In genomic region chr7:91043924-91044660, GRCh38 we compare ENCODE assay signal across 20 cellular contexts.
"Had no signal": no experiment of that assay in that cellular context is flagged by ENCODE, and none has a peak within 500 bp of the region (broad histone marks: within the 10 kb centered on the region; RNA-seq: fewer than 3 reads in every experiment).

No MANE protein-coding gene starts in this region.

- H3K36me3 ChIP-seq: prostate gland, right atrium auricular region had no signal

- H3K9me2 ChIP-seq: SK-N-SH had no signal

- H3K4me1 ChIP-seq: prostate gland, right atrium auricular region had no signal

- H3K4me2 ChIP-seq: SK-N-SH had no signal

- H3K36me3 Mint-ChIP-seq: activated CD4-positive, alpha-beta memory T cell treated with anti-CD3 and anti-CD28 coated beads for 36 hours; activated CD8-positive, alpha-beta memory T cell treated with anti-CD3 and anti-CD28 coated beads, Interleukin-2, amount 10 ng/mL, durations not matched to agents 7 days and 5 days; T-cell had no signal

- H3K4me3 ChIP-seq: prostate gland, right atrium auricular region had no signal

- H3K27me3 ChIP-seq: right atrium auricular region had no signal

- DNase-seq: activated B cell treated with CpG ODN at 0.5 μM for 24 hours; activated CD4-positive, alpha-beta memory T cell treated with anti-CD3 and anti-CD28 coated beads for 36 hours; activated CD4-positive, alpha-beta T cell treated with anti-CD3 and anti-CD28 coated beads for 4 hours; activated CD8-positive, alpha-beta memory T cell treated with anti-CD3 and anti-CD28 coated beads, Interleukin-2, amount 10 ng/mL, durations not matched to agents 7 days and 5 days; activated naive CD4-positive, alpha-beta T cell treated with Interleukin-2 at 50 U/mL for 16 hours; anterior cingulate cortex; caudate nucleus; head of caudate nucleus; midbrain; SK-N-SH; stimulated activated naive CD8-positive, alpha-beta T cell treated with anti-CD3 and anti-CD28 coated beads, Interleukin-15, amount 100 ng/mL, for 72 hours; T-cell had no signal

- H3K9ac ChIP-seq: SK-N-SH had no signal

- H3K27me3 Mint-ChIP-seq: activated B cell treated with CpG ODN at 0.5 μM for 24 hours; activated CD8-positive, alpha-beta memory T cell treated with anti-CD3 and anti-CD28 coated beads, Interleukin-2, amount 10 ng/mL, durations not matched to agents 7 days and 5 days; activated T-helper 17 cell treated with anti-CD3 and anti-CD28 coated beads, Interleukin-2, amount 50 U/mL, for 72 hours; brain; stimulated activated naive CD8-positive, alpha-beta T cell treated with anti-CD3 and anti-CD28 coated beads, Interleukin-15, amount 100 ng/mL, for 72 hours; T-cell had no signal

- H3K27ac Mint-ChIP-seq: activated B cell treated with CpG ODN at 0.5 μM for 24 hours; activated CD4-positive, alpha-beta memory T cell treated with anti-CD3 and anti-CD28 coated beads for 36 hours; activated CD8-positive, alpha-beta memory T cell treated with anti-CD3 and anti-CD28 coated beads, Interleukin-2, amount 10 ng/mL, durations not matched to agents 7 days and 5 days; activated T-helper 17 cell treated with anti-CD3 and anti-CD28 coated beads, Interleukin-2, amount 50 U/mL, for 72 hours; stimulated activated naive CD8-positive, alpha-beta T cell treated with anti-CD3 and anti-CD28 coated beads, Interleukin-15, amount 100 ng/mL, for 72 hours; T-cell had no signal

- H3K27ac ChIP-seq: prostate gland, right atrium auricular region had no signal

- H3K9me3 Mint-ChIP-seq: activated B cell treated with CpG ODN at 0.5 μM for 24 hours; activated CD4-positive, alpha-beta memory T cell treated with anti-CD3 and anti-CD28 coated beads for 36 hours; activated T-helper 17 cell treated with anti-CD3 and anti-CD28 coated beads, Interleukin-2, amount 50 U/mL, for 72 hours; brain; stimulated activated naive CD8-positive, alpha-beta T cell treated with anti-CD3 and anti-CD28 coated beads, Interleukin-15, amount 100 ng/mL, for 72 hours; T-cell had no signal

- H3K4me3 Mint-ChIP-seq: activated B cell treated with CpG ODN at 0.5 μM for 24 hours; activated CD4-positive, alpha-beta memory T cell treated with anti-CD3 and anti-CD28 coated beads for 36 hours; activated CD8-positive, alpha-beta memory T cell treated with anti-CD3 and anti-CD28 coated beads, Interleukin-2, amount 10 ng/mL, durations not matched to agents 7 days and 5 days; activated T-helper 17 cell treated with anti-CD3 and anti-CD28 coated beads, Interleukin-2, amount 50 U/mL, for 72 hours; brain; stimulated activated naive CD8-positive, alpha-beta T cell treated with anti-CD3 and anti-CD28 coated beads, Interleukin-15, amount 100 ng/mL, for 72 hours; T-cell had no signal

- H3K9me3 ChIP-seq: prostate gland, right atrium auricular region, SK-N-SH had no signal

- ATAC-seq: activated CD8-positive, alpha-beta memory T cell treated with anti-CD3 and anti-CD28 coated beads, Interleukin-2, amount 10 ng/mL, durations not matched to agents 7 days and 5 days; activated T-helper 17 cell treated with anti-CD3 and anti-CD28 coated beads, Interleukin-2, amount 50 U/mL, for 72 hours; left lobe of liver; stimulated activated naive CD8-positive, alpha-beta T cell treated with anti-CD3 and anti-CD28 coated beads, Interleukin-15, amount 100 ng/mL, for 72 hours; T-cell had no signal

- FAIRE-seq: endometrium, frontal cortex, keratinocyte had no signal

- H3K4me1 Mint-ChIP-seq: activated CD8-positive, alpha-beta memory T cell treated with anti-CD3 and anti-CD28 coated beads, Interleukin-2, amount 10 ng/mL, durations not matched to agents 7 days and 5 days; activated T-helper 17 cell treated with anti-CD3 and anti-CD28 coated beads, Interleukin-2, amount 50 U/mL, for 72 hours; stimulated activated naive CD8-positive, alpha-beta T cell treated with anti-CD3 and anti-CD28 coated beads, Interleukin-15, amount 100 ng/mL, for 72 hours; T-cell had no signal
